Comparison of ENCODE assay signal across 27 cellular contexts in the genomic region with DNA sequence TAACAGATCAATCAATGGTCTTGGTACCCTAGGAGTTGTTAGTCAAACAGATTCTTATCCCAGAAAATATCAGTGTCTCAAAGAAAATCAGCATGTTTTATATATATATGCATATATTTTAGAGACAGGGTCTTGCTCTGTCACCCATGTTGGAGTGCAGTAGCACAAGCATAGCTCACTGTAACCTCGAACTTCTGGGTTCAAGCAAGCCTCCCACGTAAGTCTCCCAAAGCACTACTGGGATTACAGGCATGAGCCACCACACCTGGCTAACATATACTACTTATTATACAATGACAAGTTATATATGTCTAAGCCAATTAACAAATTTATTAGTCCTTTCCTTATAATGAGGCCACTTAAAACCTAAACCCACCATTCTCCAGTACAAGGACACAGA. TPM values are rescaled to one million over a fixed set of nuclear protein-coding genes. Genes with fewer than 3 reads are reported as not detected.
DNase-seq lines count a peak whose midpoint lies in the region; ATAC-seq, FAIRE-seq and TF ChIP-seq lines count a peak whose summit lies in the region.
"Had no signal": no experiment of that assay in that cellular context is flagged by ENCODE, and none has a peak within 500 bp of the region (broad histone marks: within the 10 kb centered on the region; RNA-seq: fewer than 3 reads in every experiment).

No MANE protein-coding gene starts in this region.

- SMC1A ChIA-PET in GM12878 (lab: Charles Lee; ENCODE audit: uncharacterized antibody, unreplicated experiment), result interaction anchor here (0.8 to 0.9 kb wide), 2 partner anchors 27 to 30 kb away, joined by 3 read pairs; no protein-coding TSS in a partner anchor

- no peak overlapping the region; the same call in 1 of the 2 replicates for H3K4me2 ChIP-seq in GM12878 (ENCODE audit: control insufficient read depth, insufficient read depth)
- peak overlapping the region; percentile 72 for H3K4me2 ChIP-seq in neural cell (ENCODE audit: low read length)
- H3K4me2 ChIP-seq: KMS-11 had no signal

- H3K36me3 ChIP-seq in CD8-positive, alpha-beta memory T cell (ENCODE audit: insufficient read depth, low read length), result peaks cover 4% of the 10 kb centered on the region
- H3K36me3 ChIP-seq in GM12878 (ENCODE audit: control insufficient read depth in 2 of 2, insufficient read depth in 2 of 2, low read length in 1 of 2), result peaks cover 0 to 3% of the 10 kb centered on the region in 2 experiments; a peak in 1 of 4 replicates
- H3K36me3 ChIP-seq in neural cell (ENCODE audit: insufficient read depth, low read length), result no peaks in the 10 kb centered on the region
- no peaks in the 10 kb centered on the region for H3K36me3 ChIP-seq in CD8-positive, alpha-beta T cell (ENCODE audit: insufficient read depth, low read length)
- H3K36me3 ChIP-seq: gastrocnemius medialis, HAP-1 had no signal

- TF ChIP-seq CTCF in GM12878 (IDR thresholded peaks at IDR 0.05 in 2 of 3, conservative IDR thresholded peaks at IDR 0.05 in 1 of 3; ENCODE audit: control insufficient read depth in 2 of 3, extremely low read depth in 1 of 3, insufficient read depth in 1 of 3, low read depth in 3 of 3, low read length in 3 of 3) (no peak), neural cell (IDR thresholded peaks at IDR 0.05; ENCODE audit: poor library complexity, severe bottlenecking) (no peak)
- TF ChIP-seq CTCF in CD8-positive, alpha-beta T cell (IDR thresholded peaks at IDR 0.05), result no peak

- in situ Hi-C loops in GM12878 (cut with MboI), result no loop called here

- no peaks in the 10 kb centered on the region for H3F3A ChIP-seq in neural cell (ENCODE audit: insufficient read depth, low read length, poor library complexity, severe bottlenecking)

- H2AFZ ChIP-seq in GM12878 (ENCODE audit: control insufficient read depth, low read depth, low read length) (no peak overlapping the region), neural cell (ENCODE audit: low read depth, low read length) (no peak overlapping the region)

- no peaks in the 10 kb centered on the region for H3K27me3 Mint-ChIP-seq in activated T-cell treated with anti-CD3 and anti-CD28 coated beads, Interleukin-2, amount 50 U/mL, for 72 hours (ENCODE audit: low read depth)
- H3K27me3 Mint-ChIP-seq in CD8-positive, alpha-beta memory T cell, result no peaks in the 10 kb centered on the region
- no peaks in the 10 kb centered on the region for H3K27me3 Mint-ChIP-seq in CD8-positive, alpha-beta T cell (ENCODE audit: low read depth)
- H3K27me3 Mint-ChIP-seq: activated naive CD4-positive, alpha-beta T cell treated with anti-CD3 and anti-CD28 coated beads, Interleukin-2, amount 10 ng/mL, durations not matched to agents 7 days and 5 days; dendritic cell treated with granulocyte-macrophage colony-stimulating factor and Interleukin-4, amounts not matched to agents 40 ng/mL and 50 ng/mL, for 4 days had no signal

- H3K9me3 Mint-ChIP-seq in activated T-cell treated with anti-CD3 and anti-CD28 coated beads, Interleukin-2, amount 50 U/mL, for 72 hours, result no peaks in the 10 kb centered on the region
- no peaks in the 10 kb centered on the region for H3K9me3 Mint-ChIP-seq in CD8-positive, alpha-beta memory T cell
- no peaks in the 10 kb centered on the region for H3K9me3 Mint-ChIP-seq in CD8-positive, alpha-beta T cell
- H3K9me3 Mint-ChIP-seq: activated naive CD4-positive, alpha-beta T cell treated with anti-CD3 and anti-CD28 coated beads, Interleukin-2, amount 10 ng/mL, durations not matched to agents 7 days and 5 days; dendritic cell treated with granulocyte-macrophage colony-stimulating factor and Interleukin-4, amounts not matched to agents 40 ng/mL and 50 ng/mL, for 4 days; T-helper 1 cell treated with Interleukin-12 subunit alpha and Interleukin-12 subunit beta and Interleukin-4 antibody, amounts not matched to agents 30 μg/mL and 1 μg/mL, for 36 hours had no signal

- TF ChIP-seq RAD21 in GM12878 (IDR thresholded peaks at IDR 0.05; ENCODE audit: insufficient read depth, low read depth, low read length) (no peak), neural cell (conservative IDR thresholded peaks at IDR 0.05) (no peak)

- peaks cover 90% of the 10 kb centered on the region for H3K4me1 Mint-ChIP-seq in activated T-cell treated with anti-CD3 and anti-CD28 coated beads, Interleukin-2, amount 50 U/mL, for 72 hours (ENCODE audit: low read depth)
- H3K4me1 Mint-ChIP-seq in CD8-positive, alpha-beta memory T cell, result peaks cover 80 to 94% (median 93%) of the 10 kb centered on the region in 3 donors
- peaks cover 87% of the 10 kb centered on the region for H3K4me1 Mint-ChIP-seq in CD8-positive, alpha-beta T cell (ENCODE audit: low read depth)

- no peak for TF ChIP-seq EP300 in GM12878 (IDR thresholded peaks at IDR 0.05; ENCODE audit: borderline replicate concordance in 1 of 2, control insufficient read depth in 1 of 2, low read depth in 2 of 2, low read length in 2 of 2)
- TF ChIP-seq EP300 in neural cell (conservative IDR thresholded peaks at IDR 0.05; ENCODE audit: poor library complexity, severe bottlenecking), result no peak

- H3K9ac ChIP-seq in GM12878 (ENCODE audit: control insufficient read depth, insufficient read depth, low read length) (no peak overlapping the region), neural cell (ENCODE audit: low read length) (no peak overlapping the region)
- H3K9ac ChIP-seq: BLaER1 treated with 17β-estradiol and CSF1 and Interleukin-3, amounts not matched to agents 10 nM and 100 nM; KMS-11 had no signal

- CTCF ChIA-PET in CD8-positive, alpha-beta memory T cell (lab: Charles Lee), result no interaction called here
- CTCF ChIA-PET in GM12878 (lab: Yijun Ruan, JAX), result interaction anchor here (1.4 to 1.7 kb wide), 2 partner anchors 8 to 14 kb away, joined by 4 read pairs; no protein-coding TSS in a partner anchor
- CTCF ChIA-PET in CD8-positive, alpha-beta T cell (lab: Charles Lee), result interaction anchor here (1.3 kb wide), 1 partner anchor 128 kb away, joined by 3 read pairs; no protein-coding TSS in a partner anchor

- DNase-seq in activated T-cell treated with anti-CD3 and anti-CD28 coated beads, Interleukin-2, amount 50 U/mL, for 72 hours, result no peak
- DNase-seq in activated T-cell treated with anti-CD3 and anti-CD28 coated beads, Interleukin-2, amount 50 U/mL, for 1 hour, result no peak
- no peak for DNase-seq in CD8-positive, alpha-beta memory T cell
- DNase-seq in GM12878 (ENCODE audit: low read depth, low spot score) (no peak), MV-4-11 (lab: John Stamatoyannopoulos, UW) (no peak)
- DNase-seq in CD8-positive, alpha-beta T cell, result no peak
- DNase-seq: ACHN; activated naive CD4-positive, alpha-beta T cell treated with anti-CD3 and anti-CD28 coated beads, Interleukin-2, amount 10 ng/mL, durations not matched to agents 7 days and 5 days; activated T-cell treated with anti-CD3 and anti-CD28 coated beads, Interleukin-2, amount 50 U/mL, for 48 hours; DND-41; gastrocnemius medialis; left cardiac atrium; NCI-H146; NCI-H2107; NCI-H748 treated with DMSO at 0.1 percent for 48 hours; nucleus accumbens; RPMI8226; transverse colon had no signal

- RAD21 ChIA-PET in GM12878 (lab: Charles Lee; ENCODE audit: unreplicated experiment), result no interaction called here

- H3K4me3 ChIP-seq in CD8-positive, alpha-beta memory T cell (ENCODE audit: low read length), result no peak overlapping the region
- no peak overlapping the region for H3K4me3 ChIP-seq in GM12878
- no peak overlapping the region for H3K4me3 ChIP-seq in neural cell (ENCODE audit: low read length)
- no peak overlapping the region for H3K4me3 ChIP-seq in CD8-positive, alpha-beta T cell (ENCODE audit: low read depth, low read length)
- H3K4me3 ChIP-seq: BLaER1 treated with 17β-estradiol and CSF1 and Interleukin-3, amounts not matched to agents 10 nM and 100 nM; gastrocnemius medialis; HAP-1; transverse colon had no signal

- H3K27ac ChIP-seq in CD8-positive, alpha-beta memory T cell (ENCODE audit: low read depth, low read length), result no peak overlapping the region
- H3K27ac ChIP-seq in GM12878 (ENCODE audit: control insufficient read depth, insufficient read depth) (no peak overlapping the region), neural cell (ENCODE audit: low read length) (no peak overlapping the region)
- no peak overlapping the region for H3K27ac ChIP-seq in CD8-positive, alpha-beta T cell (ENCODE audit: low read depth, low read length)
- H3K27ac ChIP-seq: BLaER1 treated with 17β-estradiol and CSF1 and Interleukin-3, amounts not matched to agents 10 nM and 100 nM; gastrocnemius medialis; KMS-11; transverse colon had no signal

- POLR2A ChIA-PET in CD8-positive, alpha-beta memory T cell (lab: Charles Lee), result no interaction called here
- POLR2A ChIA-PET in GM12878 (lab: Charles Lee), result interaction anchor here (2.0 kb wide), 1 partner anchor 9 kb away, joined by 5 read pairs; no protein-coding TSS in a partner anchor
- POLR2A ChIA-PET in CD8-positive, alpha-beta T cell (lab: Charles Lee), result no interaction called here

- H3K27ac Mint-ChIP-seq in activated T-cell treated with anti-CD3 and anti-CD28 coated beads, Interleukin-2, amount 50 U/mL, for 72 hours, result peak overlapping the region; percentile 60
- peak overlapping the region in 7 of 8 donors; percentile 3 to 57 (median 42) for H3K27ac Mint-ChIP-seq in CD8-positive, alpha-beta memory T cell
- no peak overlapping the region for H3K27ac Mint-ChIP-seq in CD8-positive, alpha-beta T cell
- H3K27ac Mint-ChIP-seq: activated naive CD4-positive, alpha-beta T cell treated with anti-CD3 and anti-CD28 coated beads, Interleukin-2, amount 10 ng/mL, durations not matched to agents 7 days and 5 days; dendritic cell treated with granulocyte-macrophage colony-stimulating factor and Interleukin-4, amounts not matched to agents 40 ng/mL and 50 ng/mL, for 4 days; T-helper 1 cell treated with Interleukin-12 subunit alpha and Interleukin-12 subunit beta and Interleukin-4 antibody, amounts not matched to agents 30 μg/mL and 1 μg/mL, for 36 hours had no signal

- H4K20me1 ChIP-seq in GM12878 (ENCODE audit: control insufficient read depth, insufficient read depth) (no peaks in the 10 kb centered on the region; the same call in 1 of the 2 replicates), neural cell (ENCODE audit: insufficient read depth) (peaks cover 23% of the 10 kb centered on the region)

- no TSS peak for BruUV-seq in GM12878 (replicated peaks; lab: Mats Ljungman, UMichigan)

- H3K27me3 ChIP-seq in CD8-positive, alpha-beta memory T cell (ENCODE audit: insufficient read depth, low read length, poor library complexity, severe bottlenecking), result no peaks in the 10 kb centered on the region
- H3K27me3 ChIP-seq in GM12878 (replicated peaks in 1 of 2; ENCODE audit: control insufficient read depth in 2 of 2, insufficient read depth in 2 of 2, low read length in 1 of 2) (no peaks in the 10 kb centered on the region), neural cell (ENCODE audit: insufficient read depth, low read depth, low read length) (no peaks in the 10 kb centered on the region)
- no peaks in the 10 kb centered on the region for H3K27me3 ChIP-seq in CD8-positive, alpha-beta T cell (ENCODE audit: insufficient read depth, low read length)
- H3K27me3 ChIP-seq: BLaER1 treated with 17β-estradiol and CSF1 and Interleukin-3, amounts not matched to agents 10 nM and 100 nM; gastrocnemius medialis; transverse colon had no signal

- peak overlapping the region in 1 of 2 donors; percentile 52 for H3K4me3 Mint-ChIP-seq in activated T-cell treated with anti-CD3 and anti-CD28 coated beads, Interleukin-2, amount 50 U/mL, for 72 hours
- H3K4me3 Mint-ChIP-seq in CD8-positive, alpha-beta memory T cell, result peak overlapping the region in 4 of 7 donors; percentile 0 to 72 (median 10)
- no peak overlapping the region for H3K4me3 Mint-ChIP-seq in CD8-positive, alpha-beta T cell
- H3K4me3 Mint-ChIP-seq: activated naive CD4-positive, alpha-beta T cell treated with anti-CD3 and anti-CD28 coated beads, Interleukin-2, amount 10 ng/mL, durations not matched to agents 7 days and 5 days; dendritic cell treated with granulocyte-macrophage colony-stimulating factor and Interleukin-4, amounts not matched to agents 40 ng/mL and 50 ng/mL, for 4 days; T-helper 1 cell treated with Interleukin-12 subunit alpha and Interleukin-12 subunit beta and Interleukin-4 antibody, amounts not matched to agents 30 μg/mL and 1 μg/mL, for 36 hours had no signal

- no peak for TF ChIP-seq POLR2A in GM12878 (IDR thresholded peaks at IDR 0.05; ENCODE audit: low read depth, low read length)

- H3K79me2 ChIP-seq in GM12878 (ENCODE audit: control insufficient read depth, insufficient read depth, low read length) (peaks cover 98% of the 10 kb centered on the region), neural cell (replicated peaks; ENCODE audit: insufficient read depth, low read length) (peaks cover 89% of the 10 kb centered on the region)

- intact Hi-C loops in GM12878 (cut with micrococcal nuclease; ENCODE audit: unreplicated experiment), result loop anchor here (5.0 kb wide), 1 partner anchor 69 kb away; no protein-coding TSS in a partner anchor
- intact Hi-C loops in CD8-positive, alpha-beta T cell (cut with DNase I, micrococcal nuclease), result no loop called here

- no peaks in the 10 kb centered on the region for H3K9me2 ChIP-seq in neural cell (ENCODE audit: insufficient read depth, low read length)

- H3K4me1 ChIP-seq in CD8-positive, alpha-beta memory T cell (ENCODE audit: insufficient read depth, low read length), result peaks cover 76% of the 10 kb centered on the region
- peaks cover 4% of the 10 kb centered on the region for H3K4me1 ChIP-seq in GM12878 (ENCODE audit: control insufficient read depth, insufficient read depth, low read length)
- peaks cover 74% of the 10 kb centered on the region for H3K4me1 ChIP-seq in CD8-positive, alpha-beta T cell (ENCODE audit: insufficient read depth, low read length)

- peaks cover 0 to 4% of the 10 kb centered on the region in 2 donors for H3K36me3 Mint-ChIP-seq in activated T-cell treated with anti-CD3 and anti-CD28 coated beads, Interleukin-2, amount 50 U/mL, for 72 hours (ENCODE audit: insufficient read depth in 2 of 2)
- H3K36me3 Mint-ChIP-seq in CD8-positive, alpha-beta memory T cell, result peaks cover 0 to 29% (median 7%) of the 10 kb centered on the region in 3 donors
- H3K36me3 Mint-ChIP-seq in CD8-positive, alpha-beta T cell, result peaks cover 38% of the 10 kb centered on the region

- ATAC-seq in activated T-cell treated with anti-CD3 and anti-CD28 coated beads, Interleukin-2, amount 50 U/mL, for 72 hours (replicated peaks in 1 of 2), result no peak
- ATAC-seq in GM12878 (peak; percentile 17), HG03354 (IDR thresholded peaks at IDR 0.05; ENCODE audit: poor library complexity, severe bottlenecking, unreplicated experiment) (no peak)
- no peak for ATAC-seq in CD8-positive, alpha-beta T cell
- ATAC-seq: activated CD4-positive, CD25-positive, alpha-beta regulatory T cell treated with anti-CD3 and anti-CD28 coated beads, Interleukin-2, amount 50 U/mL, for 24 hours; gastrocnemius medialis had no signal

- no peak for FAIRE-seq in GM12878 (lab: Jason Lieb, UNC)
- FAIRE-seq: astrocyte had no signal

- H3K9me3 ChIP-seq in CD8-positive, alpha-beta memory T cell (ENCODE audit: low read length), result no peaks in the 10 kb centered on the region
- H3K9me3 ChIP-seq in GM12878 (replicated peaks; ENCODE audit: control insufficient read depth, insufficient read depth, low read length) (no peaks in the 10 kb centered on the region), neural cell (ENCODE audit: low read length) (no peaks in the 10 kb centered on the region)
- H3K9me3 ChIP-seq in CD8-positive, alpha-beta T cell (ENCODE audit: low read length), result no peaks in the 10 kb centered on the region
- H3K9me3 ChIP-seq: BLaER1 treated with 17β-estradiol and CSF1 and Interleukin-3, amounts not matched to agents 10 nM and 100 nM; gastrocnemius medialis; HAP-1; transverse colon had no signal

- 89% methylated on average over 2 of the region's 2 CpGs for WGBS in GM12878 (ENCODE audit: insufficient coverage, insufficient replicate concordance, low lambda C conversion rate, missing lambda C conversion rate)

RNA-seq across cellular contexts. Expression of gene RAB14, which starts 10.4 kb away (rescaled TPM):
- 10 to 100 TPM; 56.2 to 63.7 TPM for total RNA-seq in activated T-cell treated with anti-CD3 and anti-CD28 coated beads, Interleukin-2, amount 50 U/mL, for 72 hours
- total RNA-seq in CD8-positive, alpha-beta memory T cell, result 10 to 100 TPM; 81.7 to 85.4 TPM
- polyA plus RNA-seq in CD8-positive, alpha-beta memory T cell, result 51.0 TPM
- 35.6 and 36.7 TPM in 2 replicates for total RNA-seq in GM12878 (2013; cell fraction: nucleolus; rRNA removed)
- total RNA-seq in GM12878 (2014; rRNA removed), result 16.9 and 21.0 TPM in 2 replicates
- total RNA-seq in GM12878 (2014; rRNA removed; fragmentation: Illumina TruSeq; extraction: Trizol), result 24.9 and 25.7 TPM in 2 replicates
- total RNA-seq in GM12878 (2021), result 46.7 and 51.1 TPM in 2 replicates
- 14.7 TPM for polyA plus RNA-seq in GM12878 (2011; ENCODE audit: low read depth)
- polyA plus RNA-seq in GM12878 (2011; rRNA removed), result 23.7 and 32.9 TPM in 2 replicates
- polyA plus RNA-seq in GM12878 (2011; cell fraction: cytosol; rRNA removed), result 9.2 and 15.0 TPM in 2 replicates
- polyA plus RNA-seq in GM12878 (2011; cell fraction: nucleus; rRNA removed), result 22.0 and 23.5 TPM in 2 replicates
- polyA plus RNA-seq in GM12878 (2012), result 20.5 and 29.2 TPM in 2 replicates
- 40.8 and 48.7 TPM in 2 replicates for polyA plus RNA-seq in GM12878 (2014; fragmentation: Illumina TruSeq; extraction: Trizol)
- 10 to 100 TPM; 21.3 to 26.0 TPM for polyA plus RNA-seq in GM12878 (2014; fragmentation: Nextera tagmentation; extraction: Ambion mirVana)
- polyA plus RNA-seq in GM12878 (2014; rRNA removed), result 15.2 and 16.7 TPM in 2 replicates
- polyA plus RNA-seq in GM12878 (2016; fragmentation: Nextera tagmentation; extraction: Ambion mirVana), result 10 to 100 TPM; 57.4 to 59.9 TPM
- polyA minus RNA-seq in GM12878 (2011; rRNA and poly(A)+ RNA removed), result 12.1 and 15.5 TPM in 2 replicates
- polyA minus RNA-seq in GM12878 (2011; cell fraction: cytosol; rRNA and poly(A)+ RNA removed), result 8.8 and 10.2 TPM in 2 replicates
- polyA minus RNA-seq in GM12878 (2011; cell fraction: nucleus; rRNA and poly(A)+ RNA removed), result 16.1 and 26.0 TPM in 2 replicates
- 79.3 and 94.5 TPM in 2 replicates for polyA plus RNA-seq in neural cell
- 55.0 and 73.2 TPM in 2 replicates for polyA minus RNA-seq in neural cell
- total RNA-seq in CD8-positive, alpha-beta T cell, result 10 to 100 TPM; 58.8 to 60.4 TPM
